In genomic region chr4:9442355-9442754, GRCh38 we compare ENCODE assay signal across 6 cellular contexts. TPM values are rescaled to one million over a fixed set of nuclear protein-coding genes. Genes with fewer than 3 reads are reported as not detected.
"Had no signal": no experiment of that assay in that cellular context is flagged by ENCODE, and none has a peak within 500 bp of the region (broad histone marks: within the 10 kb centered on the region; RNA-seq: fewer than 3 reads in every experiment).

No MANE protein-coding gene starts in this region.

RNA-seq across cellular contexts. Expression of gene DEFB131A, which starts 1.9 kb away (rescaled TPM):
- total RNA-seq: HepG2, HT-29, HT1080, IMR-90, K562 had no signal
- polyA plus RNA-seq: HepG2, IgD-negative memory B cell, IMR-90, K562 had no signal
